25 cellular contexts compared by ENCODE assay signal in genomic region chr4:148454835-148455234, GRCh38. TPM values are rescaled to one million over a fixed set of nuclear protein-coding genes. Genes with fewer than 3 reads are reported as not detected.
DNase-seq lines count a peak whose midpoint lies in the region; ATAC-seq and TF ChIP-seq lines count a peak whose summit lies in the region.
"Had no signal": no experiment of that assay in that cellular context is flagged by ENCODE, and none has a peak within 500 bp of the region (broad histone marks: within the 10 kb centered on the region; RNA-seq: fewer than 3 reads in every experiment).

No MANE protein-coding gene starts in this region.

- H3K27ac ChIP-seq in PC-3 (ENCODE audit: low read length) = no peak overlapping the region
- H3K27ac ChIP-seq in foreskin keratinocyte = no peak overlapping the region
- no peak overlapping the region for H3K27ac ChIP-seq in CD8-positive, alpha-beta T cell (ENCODE audit: low read depth, low read length)
- H3K27ac ChIP-seq: PC-9, SJSA1 had no signal

- H3K36me3 ChIP-seq in PC-3 (ENCODE audit: low read depth, low read length) = no peaks in the 10 kb centered on the region
- H3K36me3 ChIP-seq in CD8-positive, alpha-beta T cell (ENCODE audit: insufficient read depth, low read length) = no peaks in the 10 kb centered on the region
- H3K36me3 ChIP-seq: SJSA1 had no signal

- H3K36me3 Mint-ChIP-seq in WTC11 = no peaks in the 10 kb centered on the region
- no peaks in the 10 kb centered on the region for H3K36me3 Mint-ChIP-seq in CD8-positive, alpha-beta T cell
- H3K36me3 Mint-ChIP-seq: CD4-positive, alpha-beta memory T cell had no signal

- DNase-seq in A172 (ENCODE audit: low spot score) (peak; percentile 14), GM03348 (ENCODE audit: low spot score) (peak; percentile 58), PC-3 (peak; percentile 56), foreskin keratinocyte (peak; percentile 30 to 93), WTC11 (ENCODE audit: low spot score) (no peak), amygdala (lab: John Stamatoyannopoulos, UW) (no peak), HUDEP-2 (lab: John Stamatoyannopoulos, UW; ENCODE audit: unreplicated experiment in 76 of 76) (no peak)
- no peak for DNase-seq in CD8-positive, alpha-beta T cell
- DNase-seq: 8988T; C1 segment of cervical spinal cord; CD4-positive, alpha-beta memory T cell; DMS79 treated with DMSO at 0.1 percent for 48 hours; Karpas-422; NCI-H1105; NCI-H1436 treated with DMSO at 0.1 percent for 48 hours; NCI-H187 treated with DMSO at 0.1 percent for 48 hours; NCI-H446; NCI-H524 treated with DMSO at 0.1 percent for 48 hours; NCI-H82; NK-92 treated with Interleukin-12 subunit alpha and Interleukin-12 subunit beta, amount 100 ng/mL, for 24 hours; PC-9; Right ventricle myocardium superior had no signal

- H3K4me3 ChIP-seq in PC-3 (ENCODE audit: low read length) = no peak overlapping the region
- H3K4me3 ChIP-seq in CD8-positive, alpha-beta T cell (ENCODE audit: low read depth, low read length) = no peak overlapping the region
- H3K4me3 ChIP-seq: PC-9, SJSA1 had no signal

- no peak for ATAC-seq in PC-3
- peak; percentile 77 for ATAC-seq in foreskin keratinocyte
- no peak for ATAC-seq in WTC11
- ATAC-seq in CD8-positive, alpha-beta T cell = no peak
- ATAC-seq: HCT116 had no signal

- CTCF ChIA-PET in PC-3 (lab: Charles Lee) (no interaction called here), WTC11 (lab: Charles Lee) (no interaction called here)
- CTCF ChIA-PET in CD8-positive, alpha-beta T cell (lab: Charles Lee) = no interaction called here

- H3K9me2 ChIP-seq in PC-3 (replicated peaks; ENCODE audit: low read length) = no peaks in the 10 kb centered on the region

- no peak overlapping the region for H3K4me2 ChIP-seq in PC-3 (ENCODE audit: low read length)
- H3K4me2 ChIP-seq: PC-9 had no signal

- TF ChIP-seq CTCF in PC-3 (conservative IDR thresholded peaks at IDR 0.05; ENCODE audit: low read depth, low read length) = no peak
- TF ChIP-seq CTCF in foreskin keratinocyte (conservative IDR thresholded peaks at IDR 0.05) = no peak
- no peak for TF ChIP-seq CTCF in WTC11 (IDR thresholded peaks at IDR 0.05)
- no peak for TF ChIP-seq CTCF in CD8-positive, alpha-beta T cell (IDR thresholded peaks at IDR 0.05)

- no peaks in the 10 kb centered on the region for H3K79me2 ChIP-seq in PC-3 (ENCODE audit: low read length)

- no peaks in the 10 kb centered on the region for H3K27me3 ChIP-seq in PC-3 (ENCODE audit: low read length)
- H3K27me3 ChIP-seq in foreskin keratinocyte = no peaks in the 10 kb centered on the region
- no peaks in the 10 kb centered on the region for H3K27me3 ChIP-seq in CD8-positive, alpha-beta T cell (ENCODE audit: insufficient read depth, low read length)

- no peaks in the 10 kb centered on the region for H3K27me3 Mint-ChIP-seq in WTC11 (ENCODE audit: low read depth)
- no peaks in the 10 kb centered on the region for H3K27me3 Mint-ChIP-seq in CD8-positive, alpha-beta T cell (ENCODE audit: low read depth)
- H3K27me3 Mint-ChIP-seq: CD4-positive, alpha-beta memory T cell had no signal

- H4K20me1 ChIP-seq in PC-3 (ENCODE audit: low read length) = no peaks in the 10 kb centered on the region

- H3K27ac Mint-ChIP-seq in WTC11 = no peak overlapping the region
- no peak overlapping the region for H3K27ac Mint-ChIP-seq in CD8-positive, alpha-beta T cell

- 0 out of 2 replicates have a peak, but pooled peaks cover 5% of the 10 kb centered on the region for H3K9me3 Mint-ChIP-seq in WTC11
- H3K9me3 Mint-ChIP-seq in CD8-positive, alpha-beta T cell = no peaks in the 10 kb centered on the region
- H3K9me3 Mint-ChIP-seq: CD4-positive, alpha-beta memory T cell had no signal

- H3K4me1 ChIP-seq in PC-3 (ENCODE audit: insufficient read depth, low read length) (peaks cover 4% of the 10 kb centered on the region; the same call in 1 of the 2 replicates), foreskin keratinocyte (no peaks in the 10 kb centered on the region)
- no peaks in the 10 kb centered on the region for H3K4me1 ChIP-seq in CD8-positive, alpha-beta T cell (ENCODE audit: insufficient read depth, low read length)
- H3K4me1 ChIP-seq: SJSA1 had no signal

- H3K9me3 ChIP-seq in PC-3 (ENCODE audit: low read length) = no peaks in the 10 kb centered on the region
- no peaks in the 10 kb centered on the region for H3K9me3 ChIP-seq in CD8-positive, alpha-beta T cell (ENCODE audit: low read length)
- H3K9me3 ChIP-seq: SJSA1 had no signal

- no peak overlapping the region for H3K9ac ChIP-seq in PC-3 (ENCODE audit: low read length)

- POLR2A ChIA-PET in PC-3 (lab: Charles Lee; ENCODE audit: unreplicated experiment) = no interaction called here
- POLR2A ChIA-PET in WTC11 (lab: Charles Lee) = no interaction called here
- POLR2A ChIA-PET in CD8-positive, alpha-beta T cell (lab: Charles Lee) = no interaction called here

- BruUV-seq in PC-3 (replicated peaks; lab: Mats Ljungman, UMichigan) = no TSS peak

- H3F3A ChIP-seq in PC-3 (ENCODE audit: low read length, unreplicated experiment) = no peaks in the 10 kb centered on the region

- H3K4me1 Mint-ChIP-seq in WTC11 = peaks cover 4% of the 10 kb centered on the region; the same call in 1 of the 2 replicates
- peaks cover 5% of the 10 kb centered on the region for H3K4me1 Mint-ChIP-seq in CD8-positive, alpha-beta T cell (ENCODE audit: low read depth)

- H3K4me3 Mint-ChIP-seq in WTC11 = no peak overlapping the region
- H3K4me3 Mint-ChIP-seq in CD8-positive, alpha-beta T cell = no peak overlapping the region
- H3K4me3 Mint-ChIP-seq: CD4-positive, alpha-beta memory T cell had no signal

- intact Hi-C loops in PC-3 (cut with micrococcal nuclease) = no loop called here
- intact Hi-C loops in CD8-positive, alpha-beta T cell (cut with DNase I, micrococcal nuclease) = no loop called here

- no peak overlapping the region for H2AFZ ChIP-seq in PC-3 (ENCODE audit: low read length)
- H2AFZ ChIP-seq: PC-9 had no signal

TF ChIP-seq in WTC11, 78 proteins besides CTCF, POLR2A, EP300 and RAD21:
- no peak for TF ChIP-seq NR3C1 (CRISPR knock-in tag; conservative IDR thresholded peaks at IDR 0.05; ENCODE audit: low read depth)
- TF ChIP-seq ZNF512 (CRISPR knock-in tag; IDR thresholded peaks at IDR 0.05; ENCODE audit: borderline replicate concordance) = no peak
- TF ChIP-seq JAZF1 (CRISPR knock-in tag; IDR thresholded peaks at IDR 0.05) = no peak
- no peak for TF ChIP-seq GRHL2 (CRISPR knock-in tag; IDR thresholded peaks at IDR 0.05; ENCODE audit: insufficient replicate concordance, severe bottlenecking)
- TF ChIP-seq JUN (CRISPR knock-in tag; IDR thresholded peaks at IDR 0.05) = no peak
- TF ChIP-seq ZNF263 (CRISPR knock-in tag; IDR thresholded peaks at IDR 0.05; ENCODE audit: low read depth) = no peak
- no peak for TF ChIP-seq TP53 (CRISPR knock-in tag; IDR thresholded peaks at IDR 0.05)
- no peak for TF ChIP-seq CDX4 (CRISPR knock-in tag; IDR thresholded peaks at IDR 0.05; ENCODE audit: borderline replicate concordance)
- TF ChIP-seq RORB (CRISPR knock-in tag; IDR thresholded peaks at IDR 0.05) = no peak
- no peak for TF ChIP-seq ZNF219 (CRISPR knock-in tag; IDR thresholded peaks at IDR 0.05; ENCODE audit: borderline replicate concordance)
- no peak for TF ChIP-seq ATF2 (CRISPR knock-in tag; IDR thresholded peaks at IDR 0.05; ENCODE audit: borderline replicate concordance, low read depth)
- TF ChIP-seq ZNF396 (CRISPR knock-in tag; IDR thresholded peaks at IDR 0.05; ENCODE audit: borderline replicate concordance) = no peak
- TF ChIP-seq SMAD4 (CRISPR knock-in tag; IDR thresholded peaks at IDR 0.05) = no peak

RNA-seq across cellular contexts. Expression of gene NR3C2, which starts 12.6 kb away (rescaled TPM):
- total RNA-seq in A172 (2014; rRNA removed; shearing (Covaris generic)) = 1.3 and 3.3 TPM in 2 replicates
- 1.2 and 2.8 TPM in 2 replicates for total RNA-seq in PC-3 (2014; rRNA removed)
- 0.07 and 0.24 TPM in 2 replicates for total RNA-seq in foreskin keratinocyte
- polyA plus RNA-seq in foreskin keratinocyte = 0.03 and 0.04 TPM in 2 replicates
- 2.6 to 3.6 TPM (median 2.8 TPM) in 3 replicates for total RNA-seq in WTC11 (2021)
- total RNA-seq in CD8-positive, alpha-beta T cell = 10 to 100 TPM; 29.6 to 32.4 TPM
- total RNA-seq: RPMI7951 had no signal

Comparison
In these comparisons a context has a peak if more than half of its experiments do, and no peak if none do; other contexts are left out.
1. DNase-seq: peak in A172 (single experiment), GM03348 (single experiment), PC-3 (single experiment) and foreskin keratinocyte (2 of 2); none in WTC11 (single experiment), amygdala (0 of 56), CD8-positive, alpha-beta T cell (0 of 7) and HUDEP-2 (0 of 76).